Comparison of ENCODE assay signal across 8 cellular contexts in genomic region chr18:78986018-78986481, GRCh38. TPM values are rescaled to one million over a fixed set of nuclear protein-coding genes. Genes with fewer than 3 reads are reported as not detected.
DNase-seq lines count a peak whose midpoint lies in the region; ATAC-seq and TF ChIP-seq lines count a peak whose summit lies in the region.

No MANE protein-coding gene starts in this region.

- peaks cover 7% of the 10 kb centered on the region for H3K9me3 ChIP-seq in A673 (ENCODE audit: low read depth, low read length, poor library complexity, severe bottlenecking)

- no peak overlapping the region for H3K4me3 ChIP-seq in A673 (ENCODE audit: low read depth, low read length, poor library complexity, severe bottlenecking)

- POLR2A ChIA-PET in A673 (lab: Charles Lee; ENCODE audit: low non-redundant PET) (no interaction called here), HEK293T (lab: Yijun Ruan, JAX) (no interaction called here)

- intact Hi-C loops in A673 (cut with micrococcal nuclease; ENCODE audit: unreplicated experiment) (loop anchor here (1.0 to 10.0 kb wide), 3 partner anchors 111 to 1984 kb away; no protein-coding TSS in a partner anchor), left ventricle myocardium superior (cut with micrococcal nuclease) (no loop called here)

- H3K36me3 ChIP-seq in A673 (ENCODE audit: insufficient read depth, low read length, poor library complexity, severe bottlenecking) = no peaks in the 10 kb centered on the region

- DNase-seq in A673 (ENCODE audit: low spot score) (peak; percentile 67), HEK293T (ENCODE audit: extremely low spot score) (peak; percentile 46), RKO (ENCODE audit: low spot score) (peak; percentile 1), left ventricle myocardium superior (no peak), type B pancreatic cell (ENCODE audit: extremely low spot score, unreplicated experiment) (no peak), dedifferentiated amniotic fluid mesenchymal stem cell (ENCODE audit: extremely low spot score) (no peak)
- DNase-seq in activated CD4-positive, alpha-beta T cell treated with anti-CD3 and anti-CD28 coated beads, Interleukin-2, amount 50 U/mL, for 1 hour = no peak

- H3K27me3 Mint-ChIP-seq in type B pancreatic cell = peaks cover 90% of the 10 kb centered on the region

- TF ChIP-seq CTCF in A673 (conservative IDR thresholded peaks at IDR 0.05; ENCODE audit: low read depth, low read length) (peak; percentile 69), type B pancreatic cell (conservative IDR thresholded peaks at IDR 0.05) (peak; percentile 83)

- H3K4me1 Mint-ChIP-seq in type B pancreatic cell (ENCODE audit: unreplicated experiment) = peaks cover 16% of the 10 kb centered on the region

- H3K27ac Mint-ChIP-seq in type B pancreatic cell = no peak overlapping the region

- H3K27ac ChIP-seq in A673 (ENCODE audit: low read depth, low read length, poor library complexity, severe bottlenecking) = no peak overlapping the region

- no peaks in the 10 kb centered on the region for H3K4me1 ChIP-seq in A673 (ENCODE audit: insufficient read depth, low read length, poor library complexity, severe bottlenecking)

- no TSS peak for BruUV-seq in A673 (replicated peaks; lab: Mats Ljungman, UMichigan)

- H3K27me3 ChIP-seq in A673 (replicated peaks; ENCODE audit: insufficient read depth, low read depth, low read length, poor library complexity) = peaks cover 98% of the 10 kb centered on the region

- H3K36me3 Mint-ChIP-seq in type B pancreatic cell = no peaks in the 10 kb centered on the region

- ATAC-seq in left ventricle myocardium superior = peak; percentile 45
- no peak for ATAC-seq in HG03354 (IDR thresholded peaks at IDR 0.05; ENCODE audit: poor library complexity, severe bottlenecking, unreplicated experiment)

- CTCF ChIA-PET in A673 (lab: Charles Lee) = no interaction called here
- CTCF ChIA-PET in HEK293T (lab: Yijun Ruan, JAX) = interaction anchor here (0.6 kb wide), 1 partner anchor 17 kb away, joined by 4 read pairs; no protein-coding TSS in a partner anchor

- H3K9me3 Mint-ChIP-seq in type B pancreatic cell = no peaks in the 10 kb centered on the region

- H3K4me3 Mint-ChIP-seq in type B pancreatic cell = peak overlapping the region; percentile 73

TF ChIP-seq in HEK293T, 16 proteins besides CTCF, POLR2A, EP300 and RAD21:
- TF ChIP-seq SUZ12 (IDR thresholded peaks at IDR 0.05) (no peak), ARNT (IDR thresholded peaks at IDR 0.05) (no peak), L3MBTL2 (conservative IDR thresholded peaks at IDR 0.05) (peak; percentile 75)

RNA-seq across cellular contexts. Expression of gene SALL3, which starts 6.4 kb away (rescaled TPM):
- total RNA-seq in A673 (2021) (not detected in 2 replicates), left ventricle myocardium superior (not detected), type B pancreatic cell (ENCODE audit: low replicate concordance) (0.21 and 14.6 TPM in 2 replicates)

Comparison
In these comparisons a context has a peak if more than half of its experiments do, and no peak if none do; other contexts are left out.
1. DNase-seq: peak in A673 (single experiment), HEK293T (single experiment) and RKO (single experiment); none in left ventricle myocardium superior (single experiment), type B pancreatic cell (single experiment), dedifferentiated amniotic fluid mesenchymal stem cell (single experiment) and activated CD4-positive, alpha-beta T cell treated with anti-CD3 and anti-CD28 coated beads, Interleukin-2, amount 50 U/mL, for 1 hour (single experiment).